Comparison of ENCODE assay signal across 20 cellular contexts in the genomic region with DNA sequence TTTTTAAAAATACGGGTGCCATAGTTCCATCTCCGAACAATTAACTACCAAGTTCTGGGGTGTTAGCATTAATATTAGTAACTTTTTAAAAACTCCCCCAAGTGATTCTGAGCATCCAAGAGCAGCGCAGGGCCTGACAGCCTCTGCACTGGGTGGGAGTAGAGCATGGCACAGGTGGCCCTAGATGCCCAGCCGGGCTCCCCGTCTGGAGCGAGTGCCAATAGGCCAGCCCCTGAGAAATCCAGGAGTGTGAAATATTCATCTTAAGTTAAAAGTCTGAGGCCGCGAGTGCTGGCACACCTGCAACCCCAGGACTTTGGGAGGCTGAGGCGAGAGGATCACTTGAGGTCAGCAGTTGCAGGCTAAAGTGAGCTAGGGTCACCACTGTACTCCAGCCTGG. TPM values are rescaled to one million over a fixed set of nuclear protein-coding genes. Genes with fewer than 3 reads are reported as not detected.
DNase-seq lines count a peak whose midpoint lies in the region; ATAC-seq and TF ChIP-seq lines count a peak whose summit lies in the region.
"Had no signal": no experiment of that assay in that cellular context is flagged by ENCODE, and none has a peak within 500 bp of the region (broad histone marks: within the 10 kb centered on the region; RNA-seq: fewer than 3 reads in every experiment).

No MANE protein-coding gene starts in this region.

- H3K4me3 Mint-ChIP-seq in stimulated activated naive CD8-positive, alpha-beta T cell treated with anti-CD3 and anti-CD28 coated beads, Interleukin-15, amount 100 ng/mL, for 72 hours, result no peak overlapping the region
- H3K4me3 Mint-ChIP-seq: CD4-positive, CD25-positive, alpha-beta regulatory T cell; CD8-positive, alpha-beta T cell; GM23338; H9 had no signal

- no peak for TF ChIP-seq CTCF in esophagus muscularis mucosa (IDR thresholded peaks at IDR 0.05)
- no peak for TF ChIP-seq CTCF in neutrophil (IDR thresholded peaks at IDR 0.05)

- H3K9ac ChIP-seq in BLaER1 treated with 17β-estradiol and CSF1 and Interleukin-3, amounts not matched to agents 10 nM and 100 nM, result no peak overlapping the region

- H3K9me3 Mint-ChIP-seq in stimulated activated naive CD8-positive, alpha-beta T cell treated with anti-CD3 and anti-CD28 coated beads, Interleukin-15, amount 100 ng/mL, for 72 hours, result no peaks in the 10 kb centered on the region
- H3K9me3 Mint-ChIP-seq: CD8-positive, alpha-beta T cell; GM23338 had no signal

- H3K9me3 ChIP-seq in BLaER1 treated with 17β-estradiol and CSF1 and Interleukin-3, amounts not matched to agents 10 nM and 100 nM (replicated peaks in 1 of 11), result 0 out of 22 replicates have a peak, but pooled peaks cover 0 to 5% (median 0%) of the 10 kb centered on the region in 11 experiments
- H3K9me3 ChIP-seq in esophagus muscularis mucosa (no peaks in the 10 kb centered on the region), neutrophil (no peaks in the 10 kb centered on the region)
- H3K9me3 ChIP-seq: A549, BE2C, Caco-2 had no signal

- no peak for ATAC-seq in stimulated activated naive CD8-positive, alpha-beta T cell treated with anti-CD3 and anti-CD28 coated beads, Interleukin-15, amount 100 ng/mL, for 72 hours
- ATAC-seq in HG03442 (IDR thresholded peaks at IDR 0.05; ENCODE audit: unreplicated experiment), result no peak
- ATAC-seq: CD8-positive, alpha-beta T cell; GM23338 had no signal

- no peak overlapping the region for H3K27ac Mint-ChIP-seq in stimulated activated naive CD8-positive, alpha-beta T cell treated with anti-CD3 and anti-CD28 coated beads, Interleukin-15, amount 100 ng/mL, for 72 hours
- H3K27ac Mint-ChIP-seq: CD4-positive, CD25-positive, alpha-beta regulatory T cell; CD8-positive, alpha-beta T cell; GM23338; H9 had no signal

- no peaks in the 10 kb centered on the region for H4K20me1 ChIP-seq in BLaER1 treated with 17β-estradiol and CSF1 and Interleukin-3, amounts not matched to agents 10 nM and 100 nM

- no peak overlapping the region for H3K4me3 ChIP-seq in BLaER1 treated with 17β-estradiol and CSF1 and Interleukin-3, amounts not matched to agents 10 nM and 100 nM
- no peak overlapping the region for H3K4me3 ChIP-seq in esophagus muscularis mucosa
- peak overlapping the region in 1 of 2 experiments; percentile 38 for H3K4me3 ChIP-seq in neutrophil (ENCODE audit: low read depth in 1 of 2, low read length in 1 of 2)
- H3K4me3 ChIP-seq: A549, GM23338 had no signal

- intact Hi-C loops in esophagus muscularis mucosa (cut with DNase I), result no loop called here

- H3K36me3 ChIP-seq in BLaER1 treated with 17β-estradiol and CSF1 and Interleukin-3, amounts not matched to agents 10 nM and 100 nM, result no peaks in the 10 kb centered on the region
- H3K36me3 ChIP-seq in esophagus muscularis mucosa, result no peaks in the 10 kb centered on the region
- no peaks in the 10 kb centered on the region for H3K36me3 ChIP-seq in neutrophil
- H3K36me3 ChIP-seq: BE2C had no signal

- TF ChIP-seq EP300 in esophagus muscularis mucosa (IDR thresholded peaks at IDR 0.05), result no peak

- WGBS in esophagus muscularis mucosa, result 95% methylated on average over 9 of the region's 9 CpGs

- no peaks in the 10 kb centered on the region for H3K27me3 Mint-ChIP-seq in stimulated activated naive CD8-positive, alpha-beta T cell treated with anti-CD3 and anti-CD28 coated beads, Interleukin-15, amount 100 ng/mL, for 72 hours

- H3K27me3 ChIP-seq in BLaER1 treated with 17β-estradiol and CSF1 and Interleukin-3, amounts not matched to agents 10 nM and 100 nM, result no peaks in the 10 kb centered on the region
- no peaks in the 10 kb centered on the region for H3K27me3 ChIP-seq in esophagus muscularis mucosa
- H3K27me3 ChIP-seq in neutrophil, result no peaks in the 10 kb centered on the region
- H3K27me3 ChIP-seq: BE2C had no signal

- H3K27ac ChIP-seq in BLaER1 treated with 17β-estradiol and CSF1 and Interleukin-3, amounts not matched to agents 10 nM and 100 nM, result 0 out of 22 replicates have a peak overlapping the region, but pooled peaks of 1 of the 11 experiments have one; percentile 12
- H3K27ac ChIP-seq in esophagus muscularis mucosa (replicated peaks in 1 of 4) (no peak overlapping the region), neutrophil (peak overlapping the region; percentile 64)
- H3K27ac ChIP-seq: A549, C4-2B had no signal

- peaks cover 8 to 52% (median 41%) of the 10 kb centered on the region in 10 experiments; a peak in 19 of 20 replicates for H3K4me1 ChIP-seq in BLaER1 treated with 17β-estradiol and CSF1 and Interleukin-3, amounts not matched to agents 10 nM and 100 nM
- H3K4me1 ChIP-seq in esophagus muscularis mucosa (no peaks in the 10 kb centered on the region), neutrophil (ENCODE audit: control insufficient read depth in 1 of 2, insufficient read depth in 1 of 2, low read depth in 1 of 2, low read length in 1 of 2) (peaks cover 15 to 16% of the 10 kb centered on the region in 2 experiments)
- H3K4me1 ChIP-seq: A549, BE2C, Caco-2 had no signal

- peak overlapping the region in 8 of 11 experiments; percentile 1 to 45 (median 32); a peak in 12 of 22 replicates for H3K4me2 ChIP-seq in BLaER1 treated with 17β-estradiol and CSF1 and Interleukin-3, amounts not matched to agents 10 nM and 100 nM
- H3K4me2 ChIP-seq: A549, GM23338 had no signal

- no peak for TF ChIP-seq POLR2A in esophagus muscularis mucosa (IDR thresholded peaks at IDR 0.05; ENCODE audit: low read depth)

- DNase-seq in esophagus muscularis mucosa (ENCODE audit: extremely low spot score) (peak; percentile 55), NCI-H82 treated with DMSO at 0.1 percent for 48 hours (lab: John Stamatoyannopoulos, UW; ENCODE audit: unreplicated experiment) (no peak)
- DNase-seq in stimulated activated naive CD8-positive, alpha-beta T cell treated with anti-CD3 and anti-CD28 coated beads, Interleukin-15, amount 100 ng/mL, for 72 hours, result no peak
- DNase-seq: 8988T; ACHN; AML-193; BE2C; Caco-2; CD4-positive, CD25-positive, alpha-beta regulatory T cell; CD8-positive, alpha-beta T cell; DMS 273 treated with DMSO at 0.1 percent for 48 hours; DMS79; GF-D8; H9 had no signal

- H3K4me1 Mint-ChIP-seq in stimulated activated naive CD8-positive, alpha-beta T cell treated with anti-CD3 and anti-CD28 coated beads, Interleukin-15, amount 100 ng/mL, for 72 hours, result peaks cover 5% of the 10 kb centered on the region
- H3K4me1 Mint-ChIP-seq: CD4-positive, CD25-positive, alpha-beta regulatory T cell; GM23338; H9 had no signal

RNA-seq across cellular contexts. Expression of gene FAM107B, which starts 16.2 kb away (rescaled TPM):
- 10 to 100 TPM in 2 of 4 donors, 1 to 10 TPM in 2; 7.5 to 14.1 (median 9.4) TPM for total RNA-seq in esophagus muscularis mucosa
